ENCODE assay signal across 13 cellular contexts in the genomic region with DNA sequence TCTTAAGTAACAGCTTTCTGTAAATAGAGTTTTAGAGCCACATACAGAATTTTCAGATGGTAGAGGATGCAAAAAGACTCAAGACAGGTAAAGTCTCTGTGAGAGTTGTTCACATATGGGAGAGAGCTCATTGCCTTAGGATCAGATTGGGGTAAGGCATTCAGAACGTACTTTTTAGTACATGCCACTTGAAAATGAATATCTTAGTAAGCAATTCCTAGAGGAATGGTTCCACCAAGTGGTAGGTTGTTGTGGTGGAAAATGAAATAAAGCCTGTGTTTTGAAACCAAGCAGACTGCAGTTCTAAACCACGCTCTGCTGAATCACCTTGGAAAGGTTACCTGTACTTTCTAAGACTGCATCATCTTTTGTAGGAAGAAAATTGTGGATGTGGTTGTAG.
DNase-seq lines count a peak whose midpoint lies in the region; ATAC-seq, FAIRE-seq and TF ChIP-seq lines count a peak whose summit lies in the region.
"Had no signal": no experiment of that assay in that cellular context is flagged by ENCODE, and none has a peak within 500 bp of the region (broad histone marks: within the 10 kb centered on the region; RNA-seq: fewer than 3 reads in every experiment).

No MANE protein-coding gene starts in this region.

- H3K36me3 ChIP-seq in breast epithelium (no peaks in the 10 kb centered on the region), small intestine (ENCODE audit: control insufficient read depth in 2 of 2, insufficient read depth in 2 of 2, low read length in 2 of 2) (no peaks in the 10 kb centered on the region), spleen (no peaks in the 10 kb centered on the region)
- H3K36me3 ChIP-seq: esophagus squamous epithelium, SJSA1 had no signal

- DNase-seq in MCF 10A (ENCODE audit: unreplicated experiment) = no peak
- no peak for DNase-seq in breast epithelium (ENCODE audit: low spot score in 2 of 2)
- DNase-seq in OCI-M1 (lab: John Stamatoyannopoulos, UW) = peak; percentile 8
- DNase-seq in fibroblast of peridontal ligament (ENCODE audit: extremely low read depth) = peak; percentile 14
- DNase-seq in small intestine = peak; percentile 29
- no peak for DNase-seq in left colon
- DNase-seq in spleen = no peak
- no peak for DNase-seq in naive thymus-derived CD8-positive, alpha-beta T cell
- DNase-seq: esophagus squamous epithelium; naive B cell; stimulated activated CD4-positive, alpha-beta T cell treated with anti-CD3 and anti-CD28 coated beads, Interleukin-15, amount 100 ng/mL, for 24 hours had no signal

- H3K9me3 Mint-ChIP-seq in MCF 10A (ENCODE audit: unreplicated experiment) = no peaks in the 10 kb centered on the region
- peaks cover 0 to 9% (median 2%) of the 10 kb centered on the region in 9 donors for H3K9me3 Mint-ChIP-seq in naive thymus-derived CD8-positive, alpha-beta T cell

- H3K27ac Mint-ChIP-seq in MCF 10A (ENCODE audit: low read depth, unreplicated experiment) = no peak overlapping the region
- H3K27ac Mint-ChIP-seq in naive thymus-derived CD8-positive, alpha-beta T cell = no peak overlapping the region
- H3K27ac Mint-ChIP-seq: naive B cell had no signal

- no peaks in the 10 kb centered on the region for H3K27me3 Mint-ChIP-seq in MCF 10A (ENCODE audit: insufficient read depth, unreplicated experiment)
- H3K27me3 Mint-ChIP-seq in naive thymus-derived CD8-positive, alpha-beta T cell = peaks cover 2 to 10% (median 5%) of the 10 kb centered on the region in 5 donors

- H3K9me3 ChIP-seq in breast epithelium (peaks cover 0 to 5% of the 10 kb centered on the region in 2 donors), small intestine (ENCODE audit: control insufficient read depth, low read depth) (no peaks in the 10 kb centered on the region), spleen (peaks cover 0 to 6% (median 0%) of the 10 kb centered on the region in 8 donors)
- H3K9me3 ChIP-seq: esophagus squamous epithelium had no signal

- CTCF ChIA-PET in MCF 10A (lab: Yijun Ruan, JAX) = interaction anchor here (0.6 to 5.3 kb wide), 6 partner anchors 14 to 754 kb away, joined by 3 to 40 read pairs (median 4); no protein-coding TSS in a partner anchor

- H3K27ac ChIP-seq in breast epithelium = no peak overlapping the region
- H3K27ac ChIP-seq in small intestine (ENCODE audit: low read depth in 1 of 2, low read length in 1 of 2) = no peak overlapping the region
- no peak overlapping the region for H3K27ac ChIP-seq in spleen
- H3K27ac ChIP-seq: esophagus squamous epithelium, SJSA1 had no signal

- H3K4me1 ChIP-seq in breast epithelium (no peaks in the 10 kb centered on the region), small intestine (ENCODE audit: control insufficient read depth in 2 of 2, insufficient read depth in 1 of 2, low read depth in 1 of 2, low read length in 1 of 2) (no peaks in the 10 kb centered on the region), spleen (no peaks in the 10 kb centered on the region)
- H3K4me1 ChIP-seq: esophagus squamous epithelium had no signal

- peak; percentile 23 for TF ChIP-seq CTCF in MCF 10A (IDR thresholded peaks at IDR 0.05; ENCODE audit: unreplicated experiment)
- no peak for TF ChIP-seq CTCF in breast epithelium (IDR thresholded peaks at IDR 0.05)
- TF ChIP-seq CTCF in spleen (IDR thresholded peaks at IDR 0.05 in 8 of 11, conservative IDR thresholded peaks at IDR 0.05 in 3 of 11) = no peak

- WGBS in small intestine, 3 donors = 21 to 36% (median 24%) methylated on average over 2 of the region's 2 CpGs
- WGBS in spleen, 5 donors = 34 to 52% (median 46%) methylated on average over 2 of the region's 2 CpGs

- H3K27me3 ChIP-seq in breast epithelium (peaks cover 0 to 6% of the 10 kb centered on the region in 2 donors), small intestine (ENCODE audit: control insufficient read depth in 2 of 2, insufficient read depth in 2 of 2, low read length in 2 of 2) (no peaks in the 10 kb centered on the region), spleen (replicated peaks in 1 of 7) (peaks cover 0 to 10% (median 0%) of the 10 kb centered on the region in 7 donors)
- H3K27me3 ChIP-seq: esophagus squamous epithelium, SJSA1 had no signal

- POLR2A ChIA-PET in MCF 10A (lab: Yijun Ruan, JAX) = interaction anchor here (0.6 to 1.3 kb wide), 3 partner anchors 547 to 752 kb away, joined by 3 to 5 read pairs (median 3); no protein-coding TSS in a partner anchor
- POLR2A ChIA-PET in naive thymus-derived CD8-positive, alpha-beta T cell (lab: Charles Lee) = no interaction called here

- no peak for ATAC-seq in left colon
- ATAC-seq in naive thymus-derived CD8-positive, alpha-beta T cell = no peak

- FAIRE-seq in small intestine (lab: Jason Lieb, UNC) = no peak
- FAIRE-seq: astrocyte had no signal

- H3K4me3 Mint-ChIP-seq in MCF 10A (ENCODE audit: unreplicated experiment) = no peak overlapping the region
- no peak overlapping the region for H3K4me3 Mint-ChIP-seq in naive thymus-derived CD8-positive, alpha-beta T cell
- H3K4me3 Mint-ChIP-seq: naive B cell had no signal

- intact Hi-C loops in MCF 10A (cut with micrococcal nuclease) = loop anchor here (1.0 kb wide), 2 partner anchors 954 to 1019 kb away; partner anchors contain the start of gene MED28
- intact Hi-C loops in breast epithelium (cut with DNase I; ENCODE audit: low total_unique reads) = no loop called here
- intact Hi-C loops in left colon (cut with DNase I, micrococcal nuclease) = no loop called here
- intact Hi-C loops in spleen (cut with DNase I; ENCODE audit: low total_unique reads) = no loop called here

- H3K4me1 Mint-ChIP-seq in MCF 10A (ENCODE audit: insufficient read depth, unreplicated experiment) = peaks cover 7% of the 10 kb centered on the region
- no peaks in the 10 kb centered on the region for H3K4me1 Mint-ChIP-seq in naive thymus-derived CD8-positive, alpha-beta T cell
- H3K4me1 Mint-ChIP-seq: naive B cell had no signal

- H3K36me3 Mint-ChIP-seq in MCF 10A (ENCODE audit: insufficient read depth, unreplicated experiment) = no peaks in the 10 kb centered on the region
- H3K36me3 Mint-ChIP-seq in naive thymus-derived CD8-positive, alpha-beta T cell = no peaks in the 10 kb centered on the region
- H3K36me3 Mint-ChIP-seq: naive B cell had no signal

- TF ChIP-seq POLR2A in breast epithelium (IDR thresholded peaks at IDR 0.05) (no peak), spleen (IDR thresholded peaks at IDR 0.05) (no peak)

- no TSS peak for BruUV-seq in MCF 10A (replicated peaks; lab: Mats Ljungman, UMichigan)

- H3K4me3 ChIP-seq in breast epithelium (no peak overlapping the region), small intestine (ENCODE audit: low read depth in 1 of 2, low read length in 2 of 2) (no peak overlapping the region), spleen (no peak overlapping the region)
- H3K4me3 ChIP-seq: esophagus squamous epithelium, SJSA1 had no signal

Comparison
In these comparisons a context has a peak if more than half of its experiments do, and no peak if none do; other contexts are left out.
1. DNase-seq: peak in OCI-M1 (single experiment), fibroblast of peridontal ligament (single experiment) and small intestine (single experiment); none in MCF 10A (single experiment), breast epithelium (0 of 2), left colon (0 of 2), spleen (single experiment) and naive thymus-derived CD8-positive, alpha-beta T cell (0 of 10).